ENCODE assay signal across 1 cellular context in the genomic region with DNA sequence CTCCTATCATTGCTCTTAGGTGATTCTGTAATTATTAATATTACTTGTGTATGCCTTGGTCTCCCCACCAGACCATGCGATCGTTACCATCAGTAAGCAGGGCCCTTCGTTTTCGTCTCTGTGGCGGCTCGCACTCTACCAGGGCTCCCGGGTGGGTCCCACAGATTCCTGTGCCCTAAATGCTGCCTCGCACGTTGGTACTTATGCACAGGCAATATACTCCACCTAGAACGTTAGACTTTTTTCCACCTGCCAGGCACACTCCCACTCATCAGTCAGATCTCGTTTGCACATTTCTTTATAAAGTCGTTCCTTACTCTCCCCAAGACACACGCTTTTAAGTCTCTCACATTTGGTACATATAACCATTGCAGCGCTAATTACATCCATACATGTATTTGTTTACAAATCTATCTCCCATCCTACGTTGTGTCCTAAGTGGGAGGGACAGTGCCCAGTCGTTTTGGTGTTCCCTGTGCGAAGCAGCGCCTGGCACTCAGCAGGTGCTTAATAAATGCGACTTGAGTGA.
TF ChIP-seq lines count a peak whose summit lies in the region.

No MANE protein-coding gene starts in this region.

TF ChIP-seq in K562, 482 proteins besides CTCF, POLR2A, EP300 and RAD21 (continued from another document):
- TF ChIP-seq, protein P1, sequence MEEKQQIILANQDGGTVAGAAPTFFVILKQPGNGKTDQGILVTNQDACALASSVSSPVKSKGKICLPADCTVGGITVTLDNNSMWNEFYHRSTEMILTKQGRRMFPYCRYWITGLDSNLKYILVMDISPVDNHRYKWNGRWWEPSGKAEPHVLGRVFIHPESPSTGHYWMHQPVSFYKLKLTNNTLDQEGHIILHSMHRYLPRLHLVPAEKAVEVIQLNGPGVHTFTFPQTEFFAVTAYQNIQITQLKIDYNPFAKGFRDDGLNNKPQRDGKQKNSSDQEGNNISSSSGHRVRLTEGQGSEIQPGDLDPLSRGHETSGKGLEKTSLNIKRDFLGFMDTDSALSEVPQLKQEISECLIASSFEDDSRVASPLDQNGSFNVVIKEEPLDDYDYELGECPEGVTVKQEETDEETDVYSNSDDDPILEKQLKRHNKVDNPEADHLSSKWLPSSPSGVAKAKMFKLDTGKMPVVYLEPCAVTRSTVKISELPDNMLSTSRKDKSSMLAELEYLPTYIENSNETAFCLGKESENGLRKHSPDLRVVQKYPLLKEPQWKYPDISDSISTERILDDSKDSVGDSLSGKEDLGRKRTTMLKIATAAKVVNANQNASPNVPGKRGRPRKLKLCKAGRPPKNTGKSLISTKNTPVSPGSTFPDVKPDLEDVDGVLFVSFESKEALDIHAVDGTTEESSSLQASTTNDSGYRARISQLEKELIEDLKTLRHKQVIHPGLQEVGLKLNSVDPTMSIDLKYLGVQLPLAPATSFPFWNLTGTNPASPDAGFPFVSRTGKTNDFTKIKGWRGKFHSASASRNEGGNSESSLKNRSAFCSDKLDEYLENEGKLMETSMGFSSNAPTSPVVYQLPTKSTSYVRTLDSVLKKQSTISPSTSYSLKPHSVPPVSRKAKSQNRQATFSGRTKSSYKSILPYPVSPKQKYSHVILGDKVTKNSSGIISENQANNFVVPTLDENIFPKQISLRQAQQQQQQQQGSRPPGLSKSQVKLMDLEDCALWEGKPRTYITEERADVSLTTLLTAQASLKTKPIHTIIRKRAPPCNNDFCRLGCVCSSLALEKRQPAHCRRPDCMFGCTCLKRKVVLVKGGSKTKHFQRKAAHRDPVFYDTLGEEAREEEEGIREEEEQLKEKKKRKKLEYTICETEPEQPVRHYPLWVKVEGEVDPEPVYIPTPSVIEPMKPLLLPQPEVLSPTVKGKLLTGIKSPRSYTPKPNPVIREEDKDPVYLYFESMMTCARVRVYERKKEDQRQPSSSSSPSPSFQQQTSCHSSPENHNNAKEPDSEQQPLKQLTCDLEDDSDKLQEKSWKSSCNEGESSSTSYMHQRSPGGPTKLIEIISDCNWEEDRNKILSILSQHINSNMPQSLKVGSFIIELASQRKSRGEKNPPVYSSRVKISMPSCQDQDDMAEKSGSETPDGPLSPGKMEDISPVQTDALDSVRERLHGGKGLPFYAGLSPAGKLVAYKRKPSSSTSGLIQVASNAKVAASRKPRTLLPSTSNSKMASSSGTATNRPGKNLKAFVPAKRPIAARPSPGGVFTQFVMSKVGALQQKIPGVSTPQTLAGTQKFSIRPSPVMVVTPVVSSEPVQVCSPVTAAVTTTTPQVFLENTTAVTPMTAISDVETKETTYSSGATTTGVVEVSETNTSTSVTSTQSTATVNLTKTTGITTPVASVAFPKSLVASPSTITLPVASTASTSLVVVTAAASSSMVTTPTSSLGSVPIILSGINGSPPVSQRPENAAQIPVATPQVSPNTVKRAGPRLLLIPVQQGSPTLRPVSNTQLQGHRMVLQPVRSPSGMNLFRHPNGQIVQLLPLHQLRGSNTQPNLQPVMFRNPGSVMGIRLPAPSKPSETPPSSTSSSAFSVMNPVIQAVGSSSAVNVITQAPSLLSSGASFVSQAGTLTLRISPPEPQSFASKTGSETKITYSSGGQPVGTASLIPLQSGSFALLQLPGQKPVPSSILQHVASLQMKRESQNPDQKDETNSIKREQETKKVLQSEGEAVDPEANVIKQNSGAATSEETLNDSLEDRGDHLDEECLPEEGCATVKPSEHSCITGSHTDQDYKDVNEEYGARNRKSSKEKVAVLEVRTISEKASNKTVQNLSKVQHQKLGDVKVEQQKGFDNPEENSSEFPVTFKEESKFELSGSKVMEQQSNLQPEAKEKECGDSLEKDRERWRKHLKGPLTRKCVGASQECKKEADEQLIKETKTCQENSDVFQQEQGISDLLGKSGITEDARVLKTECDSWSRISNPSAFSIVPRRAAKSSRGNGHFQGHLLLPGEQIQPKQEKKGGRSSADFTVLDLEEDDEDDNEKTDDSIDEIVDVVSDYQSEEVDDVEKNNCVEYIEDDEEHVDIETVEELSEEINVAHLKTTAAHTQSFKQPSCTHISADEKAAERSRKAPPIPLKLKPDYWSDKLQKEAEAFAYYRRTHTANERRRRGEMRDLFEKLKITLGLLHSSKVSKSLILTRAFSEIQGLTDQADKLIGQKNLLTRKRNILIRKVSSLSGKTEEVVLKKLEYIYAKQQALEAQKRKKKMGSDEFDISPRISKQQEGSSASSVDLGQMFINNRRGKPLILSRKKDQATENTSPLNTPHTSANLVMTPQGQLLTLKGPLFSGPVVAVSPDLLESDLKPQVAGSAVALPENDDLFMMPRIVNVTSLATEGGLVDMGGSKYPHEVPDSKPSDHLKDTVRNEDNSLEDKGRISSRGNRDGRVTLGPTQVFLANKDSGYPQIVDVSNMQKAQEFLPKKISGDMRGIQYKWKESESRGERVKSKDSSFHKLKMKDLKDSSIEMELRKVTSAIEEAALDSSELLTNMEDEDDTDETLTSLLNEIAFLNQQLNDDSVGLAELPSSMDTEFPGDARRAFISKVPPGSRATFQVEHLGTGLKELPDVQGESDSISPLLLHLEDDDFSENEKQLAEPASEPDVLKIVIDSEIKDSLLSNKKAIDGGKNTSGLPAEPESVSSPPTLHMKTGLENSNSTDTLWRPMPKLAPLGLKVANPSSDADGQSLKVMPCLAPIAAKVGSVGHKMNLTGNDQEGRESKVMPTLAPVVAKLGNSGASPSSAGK (IDR thresholded peaks at IDR 0.05) = 0 out of 2 replicates have a peak, but pooled peaks have one; percentile 17
- TF ChIP-seq POLR2AphosphoS5 (IDR thresholded peaks at IDR 0.05; ENCODE audit: control insufficient read depth, insufficient read depth, low read depth, low read length) (no peak), ZFX (CRISPR knock-in tag; IDR thresholded peaks at IDR 0.05) (no peak), CSDE1 (IDR thresholded peaks at IDR 0.05) (no peak), TEAD1 (CRISPR knock-in tag; IDR thresholded peaks at IDR 0.05) (no peak)
- TF ChIP-seq, protein P2, sequence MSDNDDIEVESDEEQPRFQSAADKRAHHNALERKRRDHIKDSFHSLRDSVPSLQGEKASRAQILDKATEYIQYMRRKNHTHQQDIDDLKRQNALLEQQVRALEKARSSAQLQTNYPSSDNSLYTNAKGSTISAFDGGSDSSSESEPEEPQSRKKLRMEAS (CRISPR knock-in tag; IDR thresholded peaks at IDR 0.05) = 0 out of 2 replicates have a peak, but pooled peaks have one; percentile 87
